19 cellular contexts compared by ENCODE assay signal in the genomic region with DNA sequence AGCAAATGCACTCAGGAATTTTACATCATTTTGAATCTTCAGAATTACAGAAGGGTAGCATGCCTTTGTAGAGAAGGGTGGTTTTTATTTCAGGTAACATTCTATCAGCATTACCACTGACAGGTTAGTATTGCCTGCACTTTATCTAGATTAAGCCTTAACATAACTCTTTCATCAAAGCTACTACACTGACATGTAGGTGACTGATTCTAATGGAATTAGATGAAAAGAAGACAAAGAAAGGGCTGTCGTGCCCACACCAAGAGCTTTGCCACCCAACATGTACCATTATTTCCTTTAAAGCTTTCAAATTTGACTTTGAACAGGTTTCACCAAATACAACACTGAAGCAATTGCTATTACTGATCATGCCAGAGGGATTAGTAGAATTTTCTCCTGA.
"Had no signal": no experiment of that assay in that cellular context is flagged by ENCODE, and none has a peak within 500 bp of the region (broad histone marks: within the 10 kb centered on the region; RNA-seq: fewer than 3 reads in every experiment).

No MANE protein-coding gene starts in this region.

- H3K4me3 ChIP-seq: SJSA1, SK-N-MC had no signal

- H3K9me3 ChIP-seq: SJSA1 had no signal

- H3K36me3 ChIP-seq: SJSA1 had no signal

- H3K4me1 ChIP-seq: SJSA1 had no signal

- DNase-seq: KBM-7, MV-4-11, NCI-H1048, NCI-H1105, NCI-H1417, NCI-H1436 treated with DMSO at 0.1 percent for 48 hours, NCI-H1694, NCI-H1930, NCI-H2081, NCI-H2107, NCI-H2227 treated with DMSO at 0.1 percent for 48 hours, NCI-H446, NCI-H510A, NCI-H526, Right ventricle myocardium superior, RPMI8226, SIG-M5 had no signal

- H3K27ac ChIP-seq: SJSA1, SK-N-MC had no signal

- H3K27me3 ChIP-seq: SJSA1 had no signal
